18 cellular contexts compared by ENCODE assay signal in the genomic region with DNA sequence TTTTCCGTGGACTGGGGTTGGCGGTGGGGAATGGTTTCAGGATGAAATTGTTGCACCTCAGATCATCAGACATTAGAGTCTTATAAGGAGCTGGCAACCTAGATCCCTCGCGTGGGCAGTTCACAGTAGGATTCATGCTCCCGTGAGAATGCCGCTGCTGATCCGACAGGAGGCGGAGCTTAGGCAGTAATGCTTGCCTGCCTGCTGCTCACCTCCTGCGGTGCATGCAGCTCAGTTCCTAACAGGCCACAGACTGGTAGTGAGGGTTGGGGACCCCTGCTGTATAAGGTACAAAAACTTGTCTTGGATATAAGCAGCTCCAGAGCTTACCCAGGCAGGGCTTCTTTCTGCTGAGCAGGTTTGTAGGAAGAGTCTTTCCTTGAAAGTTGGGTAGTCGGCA. TPM values are rescaled to one million over a fixed set of nuclear protein-coding genes. Genes with fewer than 3 reads are reported as not detected.
"Had no signal": no experiment of that assay in that cellular context is flagged by ENCODE, and none has a peak within 500 bp of the region (broad histone marks: within the 10 kb centered on the region; RNA-seq: fewer than 3 reads in every experiment).

No MANE protein-coding gene starts in this region.

- H3K4me3 ChIP-seq: esophagus squamous epithelium, left lung, psoas muscle, skin epidermis, tibial artery had no signal

- H3K27ac ChIP-seq: esophagus squamous epithelium, left lung, psoas muscle, skin epidermis, tibial artery had no signal

- H3K27me3 ChIP-seq: esophagus squamous epithelium, left lung, tibial artery had no signal

- H3K9me3 Mint-ChIP-seq: activated naive CD8-positive, alpha-beta T cell treated with anti-CD3 and anti-CD28 coated beads, Interleukin-2, amount 50 U/mL, for 24 hours; dendritic cell treated with granulocyte-macrophage colony-stimulating factor and Interleukin-4, amounts not matched to agents 40 ng/mL and 50 ng/mL, for 4 days had no signal

- H3K27ac Mint-ChIP-seq: activated naive CD8-positive, alpha-beta T cell treated with anti-CD3 and anti-CD28 coated beads, Interleukin-2, amount 50 U/mL, for 24 hours; dendritic cell treated with granulocyte-macrophage colony-stimulating factor and Interleukin-4, amounts not matched to agents 40 ng/mL and 50 ng/mL, for 4 days had no signal

- ATAC-seq: activated naive CD8-positive, alpha-beta T cell treated with anti-CD3 and anti-CD28 coated beads, Interleukin-2, amount 50 U/mL, for 24 hours; left lung; psoas muscle; right cardiac atrium; stimulated activated naive CD8-positive, alpha-beta T cell treated with anti-CD3 and anti-CD28 coated beads, Interleukin-15, Interleukin-2, amounts not matched to agents 100 U/mL and 50 U/mL, for 24 hours had no signal

- H3K9me3 ChIP-seq: esophagus squamous epithelium, psoas muscle, tibial artery had no signal

- DNase-seq: activated CD4-positive, CD25-positive, alpha-beta regulatory T cell treated with anti-CD3 and anti-CD28 coated beads, Interleukin-2, amount 50 U/mL, for 72 hours; activated naive CD4-positive, alpha-beta T cell treated with anti-CD3 and anti-CD28 coated beads for 36 hours; activated naive CD8-positive, alpha-beta T cell treated with anti-CD3 and anti-CD28 coated beads, Interleukin-2, amount 50 U/mL, for 24 hours; aorta; effector CD8-positive, alpha-beta T cell; esophagus squamous epithelium; left lung; mammary epithelial cell; psoas muscle; right cardiac atrium; stimulated activated naive CD8-positive, alpha-beta T cell treated with anti-CD3 and anti-CD28 coated beads, Interleukin-15, Interleukin-2, amounts not matched to agents 100 U/mL and 50 U/mL, for 24 hours; T1000; tibial artery had no signal

- H3K27me3 Mint-ChIP-seq: activated naive CD8-positive, alpha-beta T cell treated with anti-CD3 and anti-CD28 coated beads, Interleukin-2, amount 50 U/mL, for 24 hours; dendritic cell treated with granulocyte-macrophage colony-stimulating factor and Interleukin-4, amounts not matched to agents 40 ng/mL and 50 ng/mL, for 4 days had no signal

- FAIRE-seq: bronchial epithelial cell had no signal

- H3K4me3 Mint-ChIP-seq: activated naive CD4-positive, alpha-beta T cell treated with anti-CD3 and anti-CD28 coated beads for 36 hours; activated naive CD8-positive, alpha-beta T cell treated with anti-CD3 and anti-CD28 coated beads, Interleukin-2, amount 50 U/mL, for 24 hours; dendritic cell treated with granulocyte-macrophage colony-stimulating factor and Interleukin-4, amounts not matched to agents 40 ng/mL and 50 ng/mL, for 4 days had no signal

RNA-seq across cellular contexts. Expression of a gene that starts 53.9 kb away (rescaled TPM):
- total RNA-seq: activated naive CD4-positive, alpha-beta T cell treated with anti-CD3 and anti-CD28 coated beads for 36 hours; bronchial epithelial cell; esophagus squamous epithelium; fibroblast of villous mesenchyme; mammary epithelial cell; psoas muscle; right cardiac atrium; T-helper 1 cell treated with Interleukin-12 subunit alpha and Interleukin-12 subunit beta and Interleukin-4 antibody, amounts not matched to agents 30 ng/mL and 1 ng/mL, for 36 hours had no signal
- polyA plus RNA-seq: mammary epithelial cell, right cardiac atrium had no signal
